ENCODE assay signal across 21 cellular contexts in the genomic region with DNA sequence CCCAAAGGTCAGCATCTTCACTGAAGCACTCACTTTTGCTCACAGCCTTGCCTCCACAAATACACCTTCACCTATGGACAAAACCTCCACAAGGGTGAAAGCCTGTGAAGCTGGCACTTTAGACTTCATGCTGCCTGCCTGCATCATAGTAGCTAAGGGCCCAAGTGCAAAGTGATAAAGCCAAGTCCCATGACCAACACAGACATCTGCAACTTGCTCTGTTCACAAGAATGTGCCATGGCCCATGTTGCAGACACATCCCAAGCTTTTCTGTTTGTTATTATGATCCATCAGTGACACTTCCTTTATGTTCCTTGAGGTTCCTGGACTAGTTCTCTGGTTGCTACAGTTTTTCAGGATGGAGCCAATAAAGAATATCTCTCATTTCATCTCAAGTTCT. TPM values are rescaled to one million over a fixed set of nuclear protein-coding genes. Genes with fewer than 3 reads are reported as not detected.
DNase-seq lines count a peak whose midpoint lies in the region; ATAC-seq and FAIRE-seq lines count a peak whose summit lies in the region.
"Had no signal": no experiment of that assay in that cellular context is flagged by ENCODE, and none has a peak within 500 bp of the region (broad histone marks: within the 10 kb centered on the region; RNA-seq: fewer than 3 reads in every experiment).

No MANE protein-coding gene starts in this region.

- H3K36me3 ChIP-seq in small intestine (ENCODE audit: control insufficient read depth in 2 of 2, insufficient read depth in 2 of 2, low read length in 2 of 2) = no peaks in the 10 kb centered on the region
- H3K36me3 ChIP-seq: BLaER1 treated with 17β-estradiol and CSF1 and Interleukin-3, amounts not matched to agents 10 nM and 100 nM had no signal

- intact Hi-C loops in Right ventricle myocardium inferior (cut with DNase I) (no loop called here), left ventricle myocardium superior (cut with micrococcal nuclease) (no loop called here), left colon (cut with DNase I, micrococcal nuclease) (no loop called here)

- H3K27ac ChIP-seq in small intestine (ENCODE audit: low read depth in 1 of 2, low read length in 1 of 2) = no peak overlapping the region
- H3K27ac ChIP-seq: 22Rv1; A549; BLaER1 treated with 17β-estradiol and CSF1 and Interleukin-3, amounts not matched to agents 10 nM and 100 nM; C4-2B had no signal

- no peaks in the 10 kb centered on the region for H3K9me3 ChIP-seq in small intestine (ENCODE audit: control insufficient read depth, low read depth)
- H3K9me3 ChIP-seq: BLaER1 treated with 17β-estradiol and CSF1 and Interleukin-3, amounts not matched to agents 10 nM and 100 nM; Caco-2 had no signal

- peak; percentile 54 for ATAC-seq in Right ventricle myocardium inferior
- ATAC-seq in left ventricle myocardium superior = no peak
- ATAC-seq in left colon = peak; percentile 23
- ATAC-seq in HG02840 (IDR thresholded peaks at IDR 0.05; ENCODE audit: low FRiP score, unreplicated experiment) = no peak
- ATAC-seq: A549; CD8-positive, alpha-beta T cell had no signal

- no peak for DNase-seq in Right ventricle myocardium inferior (ENCODE audit: missing footprints)
- no peak for DNase-seq in left ventricle myocardium superior
- no peak for DNase-seq in left colon
- peak; percentile 26 for DNase-seq in small intestine
- no peak for DNase-seq in activated effector memory CD4-positive, alpha-beta T cell treated with anti-CD3 and anti-CD28 coated beads, Interleukin-2, amount 50 U/mL, for 16 hours
- DNase-seq: AML-193; Caco-2; Calu3; CD4-positive, alpha-beta T cell; CD8-positive, alpha-beta T cell; DMS79 treated with DMSO at 0.1 percent for 48 hours; GF-D8 had no signal

- no peak overlapping the region for H3K4me3 ChIP-seq in small intestine (ENCODE audit: low read depth in 1 of 2, low read length in 2 of 2)
- H3K4me3 ChIP-seq: A549; BLaER1 treated with 17β-estradiol and CSF1 and Interleukin-3, amounts not matched to agents 10 nM and 100 nM had no signal

- FAIRE-seq in small intestine (lab: Jason Lieb, UNC) = no peak
- FAIRE-seq: A549, D721Med, G401.6, GM12891, GM19239 had no signal

- H3K27me3 ChIP-seq in small intestine (ENCODE audit: control insufficient read depth in 2 of 2, insufficient read depth in 2 of 2, low read length in 2 of 2) = no peaks in the 10 kb centered on the region
- H3K27me3 ChIP-seq: BLaER1 treated with 17β-estradiol and CSF1 and Interleukin-3, amounts not matched to agents 10 nM and 100 nM had no signal

- H3K4me1 ChIP-seq in small intestine (ENCODE audit: control insufficient read depth in 2 of 2, insufficient read depth in 1 of 2, low read depth in 1 of 2, low read length in 1 of 2) = peaks cover 0 to 2% of the 10 kb centered on the region in 2 donors
- H3K4me1 ChIP-seq: A549; BLaER1 treated with 17β-estradiol and CSF1 and Interleukin-3, amounts not matched to agents 10 nM and 100 nM; Caco-2 had no signal

RNA-seq across cellular contexts. Expression of a gene that starts 31.1 kb away (rescaled TPM):
- total RNA-seq in Right ventricle myocardium inferior (29.1 TPM), left ventricle myocardium superior (30.2 TPM), left colon (10 to 100 TPM; 43.7 to 62.1 TPM)
- 10 to 100 TPM in 1 of 3 donors, 1 to 10 TPM in 2; 6.9 to 13.3 (median 7.6) TPM for polyA plus RNA-seq in small intestine

Comparison
In these comparisons a context has a peak if more than half of its experiments do, and no peak if none do; other contexts are left out.
1. ATAC-seq: peak in Right ventricle myocardium inferior (single experiment) and left colon (single experiment); none in left ventricle myocardium superior (single experiment) and HG02840 (single experiment).